ENCODE assay signal across 8 cellular contexts in genomic region chr14:22448905-22449611, GRCh38.
DNase-seq lines count a peak whose midpoint lies in the region; ATAC-seq and TF ChIP-seq lines count a peak whose summit lies in the region.

No MANE protein-coding gene starts in this region.

- peak overlapping the region; percentile 71 for H3K4me3 Mint-ChIP-seq in activated T-cell treated with anti-CD3 and anti-CD28 coated beads, Interleukin-2, amount 50 U/mL, for 4 hours
- no peak overlapping the region for H3K4me3 Mint-ChIP-seq in activated T-cell treated with anti-CD3 and anti-CD28 coated beads, Interleukin-2, amount 50 U/mL, for 24 hours
- H3K4me3 Mint-ChIP-seq in endodermal cell, result no peak overlapping the region
- peak overlapping the region; percentile 45 for H3K4me3 Mint-ChIP-seq in stimulated activated naive CD8-positive, alpha-beta T cell treated with anti-CD3 and anti-CD28 coated beads, Interleukin-15, Interleukin-2, amounts not matched to agents 100 ng/mL and 50 ng/mL, for 24 hours
- no peak overlapping the region for H3K4me3 Mint-ChIP-seq in T-helper 2 cell treated with Interferon-gamma antibody and Interleukin-4, amounts not matched to agents 5 μg/mL and 100 μg/mL, for 36 hours

- H3K4me1 Mint-ChIP-seq in activated T-cell treated with anti-CD3 and anti-CD28 coated beads, Interleukin-2, amount 50 U/mL, for 4 hours (ENCODE audit: low read depth), result peaks cover 1% of the 10 kb centered on the region
- H3K4me1 Mint-ChIP-seq in activated T-cell treated with anti-CD3 and anti-CD28 coated beads, Interleukin-2, amount 50 U/mL, for 24 hours (ENCODE audit: low read depth), result no peaks in the 10 kb centered on the region
- H3K4me1 Mint-ChIP-seq in endodermal cell, result peaks cover 10% of the 10 kb centered on the region
- peaks cover 19% of the 10 kb centered on the region for H3K4me1 Mint-ChIP-seq in stimulated activated naive CD8-positive, alpha-beta T cell treated with anti-CD3 and anti-CD28 coated beads, Interleukin-15, Interleukin-2, amounts not matched to agents 100 ng/mL and 50 ng/mL, for 24 hours (ENCODE audit: low read depth)
- H3K4me1 Mint-ChIP-seq in T-helper 2 cell treated with Interferon-gamma antibody and Interleukin-4, amounts not matched to agents 5 μg/mL and 100 μg/mL, for 36 hours (ENCODE audit: low read depth), result no peaks in the 10 kb centered on the region

- no peaks in the 10 kb centered on the region for H3K4me1 ChIP-seq in endodermal cell (ENCODE audit: control insufficient read depth, insufficient read depth, low read length)

- no peaks in the 10 kb centered on the region for H3K9me3 Mint-ChIP-seq in activated T-cell treated with anti-CD3 and anti-CD28 coated beads, Interleukin-2, amount 50 U/mL, for 4 hours
- no peaks in the 10 kb centered on the region for H3K9me3 Mint-ChIP-seq in activated T-cell treated with anti-CD3 and anti-CD28 coated beads, Interleukin-2, amount 50 U/mL, for 24 hours
- H3K9me3 Mint-ChIP-seq in endodermal cell, result no peaks in the 10 kb centered on the region
- no peaks in the 10 kb centered on the region for H3K9me3 Mint-ChIP-seq in stimulated activated naive CD8-positive, alpha-beta T cell treated with anti-CD3 and anti-CD28 coated beads, Interleukin-15, Interleukin-2, amounts not matched to agents 100 ng/mL and 50 ng/mL, for 24 hours
- H3K9me3 Mint-ChIP-seq in T-helper 2 cell treated with Interferon-gamma antibody and Interleukin-4, amounts not matched to agents 5 μg/mL and 100 μg/mL, for 36 hours, result no peaks in the 10 kb centered on the region

- 83 to 91% methylated on average over 1 to 4 of the region's 4 CpGs for WGBS in endodermal cell (ENCODE audit: insufficient coverage in 1 of 2, insufficient read length in 1 of 2), 2 experiments

- ATAC-seq in activated T-cell treated with anti-CD3 and anti-CD28 coated beads, Interleukin-2, amount 50 U/mL, for 4 hours, result no peak
- ATAC-seq in HG02981 (IDR thresholded peaks at IDR 0.05; ENCODE audit: unreplicated experiment), result peak; percentile 37

- H3K27ac Mint-ChIP-seq in activated T-cell treated with anti-CD3 and anti-CD28 coated beads, Interleukin-2, amount 50 U/mL, for 24 hours, result no peak overlapping the region
- no peak overlapping the region for H3K27ac Mint-ChIP-seq in endodermal cell
- H3K27ac Mint-ChIP-seq in stimulated activated naive CD8-positive, alpha-beta T cell treated with anti-CD3 and anti-CD28 coated beads, Interleukin-15, Interleukin-2, amounts not matched to agents 100 ng/mL and 50 ng/mL, for 24 hours, result no peak overlapping the region
- no peak overlapping the region for H3K27ac Mint-ChIP-seq in T-helper 2 cell treated with Interferon-gamma antibody and Interleukin-4, amounts not matched to agents 5 μg/mL and 100 μg/mL, for 36 hours

- no peak for DNase-seq in activated T-cell treated with anti-CD3 and anti-CD28 coated beads, Interleukin-2, amount 50 U/mL, for 4 hours
- no peak for DNase-seq in activated T-cell treated with anti-CD3 and anti-CD28 coated beads, Interleukin-2, amount 50 U/mL, for 24 hours
- DNase-seq in endodermal cell (no peak), DMS79 treated with DMSO at 0.1 percent for 48 hours (lab: John Stamatoyannopoulos, UW) (no peak)
- no peak for DNase-seq in effector CD4-positive, alpha-beta T cell
- no peak for DNase-seq in T-helper 2 cell treated with Interferon-gamma antibody and Interleukin-4, amounts not matched to agents 5 μg/mL and 100 μg/mL, for 36 hours (ENCODE audit: low spot score)

- no peaks in the 10 kb centered on the region for H3K36me3 ChIP-seq in endodermal cell (ENCODE audit: control insufficient read depth, insufficient read depth, low read length)

- no peak overlapping the region for H3K4me3 ChIP-seq in endodermal cell (ENCODE audit: low read length)

- TF ChIP-seq CTCF in endodermal cell (conservative IDR thresholded peaks at IDR 0.05), result no peak

- no peak overlapping the region for H3K9ac ChIP-seq in endodermal cell (ENCODE audit: extremely low read depth, low read length, poor library complexity, severe bottlenecking)

- peak overlapping the region; percentile 75 for H3K27ac ChIP-seq in endodermal cell (ENCODE audit: low read depth, low read length)

- H3K27me3 Mint-ChIP-seq in activated T-cell treated with anti-CD3 and anti-CD28 coated beads, Interleukin-2, amount 50 U/mL, for 4 hours (ENCODE audit: low read depth), result no peaks in the 10 kb centered on the region
- H3K27me3 Mint-ChIP-seq in activated T-cell treated with anti-CD3 and anti-CD28 coated beads, Interleukin-2, amount 50 U/mL, for 24 hours, result no peaks in the 10 kb centered on the region
- peaks cover 1% of the 10 kb centered on the region for H3K27me3 Mint-ChIP-seq in endodermal cell (ENCODE audit: insufficient read depth)
- no peaks in the 10 kb centered on the region for H3K27me3 Mint-ChIP-seq in stimulated activated naive CD8-positive, alpha-beta T cell treated with anti-CD3 and anti-CD28 coated beads, Interleukin-15, Interleukin-2, amounts not matched to agents 100 ng/mL and 50 ng/mL, for 24 hours
- no peaks in the 10 kb centered on the region for H3K27me3 Mint-ChIP-seq in T-helper 2 cell treated with Interferon-gamma antibody and Interleukin-4, amounts not matched to agents 5 μg/mL and 100 μg/mL, for 36 hours (ENCODE audit: low read depth)

- no peaks in the 10 kb centered on the region for H3K9me3 ChIP-seq in endodermal cell (ENCODE audit: control insufficient read depth, low read length)

- no peaks in the 10 kb centered on the region for H3K36me3 Mint-ChIP-seq in activated T-cell treated with anti-CD3 and anti-CD28 coated beads, Interleukin-2, amount 50 U/mL, for 4 hours (ENCODE audit: insufficient read depth)
- no peaks in the 10 kb centered on the region for H3K36me3 Mint-ChIP-seq in activated T-cell treated with anti-CD3 and anti-CD28 coated beads, Interleukin-2, amount 50 U/mL, for 24 hours (ENCODE audit: low read depth)
- H3K36me3 Mint-ChIP-seq in endodermal cell (ENCODE audit: low read depth), result no peaks in the 10 kb centered on the region
- H3K36me3 Mint-ChIP-seq in stimulated activated naive CD8-positive, alpha-beta T cell treated with anti-CD3 and anti-CD28 coated beads, Interleukin-15, Interleukin-2, amounts not matched to agents 100 ng/mL and 50 ng/mL, for 24 hours (ENCODE audit: low read depth), result no peaks in the 10 kb centered on the region
- H3K36me3 Mint-ChIP-seq in T-helper 2 cell treated with Interferon-gamma antibody and Interleukin-4, amounts not matched to agents 5 μg/mL and 100 μg/mL, for 36 hours (ENCODE audit: low read depth), result no peaks in the 10 kb centered on the region

- H3K27me3 ChIP-seq in endodermal cell (ENCODE audit: control insufficient read depth, insufficient read depth, low read length, poor library complexity, severe bottlenecking), result no peaks in the 10 kb centered on the region

Comparison
In these comparisons a context has a peak if more than half of its experiments do, and no peak if none do; other contexts are left out.
1. H3K4me3 Mint-ChIP-seq: peak in activated T-cell treated with anti-CD3 and anti-CD28 coated beads, Interleukin-2, amount 50 U/mL, for 4 hours (single experiment) and stimulated activated naive CD8-positive, alpha-beta T cell treated with anti-CD3 and anti-CD28 coated beads, Interleukin-15, Interleukin-2, amounts not matched to agents 100 ng/mL and 50 ng/mL, for 24 hours (single experiment); none in activated T-cell treated with anti-CD3 and anti-CD28 coated beads, Interleukin-2, amount 50 U/mL, for 24 hours (single experiment), endodermal cell (single experiment) and T-helper 2 cell treated with Interferon-gamma antibody and Interleukin-4, amounts not matched to agents 5 μg/mL and 100 μg/mL, for 36 hours (single experiment).